Comparison of ENCODE assay signal across 7 cellular contexts in the genomic region with DNA sequence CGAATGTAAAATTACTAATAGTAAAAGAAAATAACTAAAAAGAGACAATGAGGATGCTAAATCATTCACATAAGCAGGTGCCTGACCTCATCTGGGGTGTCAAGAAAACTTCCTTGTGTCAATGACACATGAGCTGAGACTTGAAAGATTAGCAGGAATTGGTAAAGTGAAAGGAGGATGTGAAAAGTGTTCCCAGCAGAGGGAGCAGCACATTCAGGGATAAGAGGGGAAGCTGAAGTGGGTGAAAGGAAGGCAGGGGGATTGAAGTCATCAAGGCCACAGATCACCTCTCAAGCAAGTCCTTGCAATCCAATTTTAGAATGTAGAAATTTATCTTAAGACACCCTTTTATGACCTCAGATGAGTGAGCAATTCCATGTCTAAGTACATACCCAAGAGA.
A peak's percentile ranks its signal among the peaks of the same experiment; 100 is the strongest.
DNase-seq lines count a peak whose midpoint lies in the region; ATAC-seq and TF ChIP-seq lines count a peak whose summit lies in the region.

No MANE protein-coding gene starts in this region.

- H3K79me2 ChIP-seq in GM23248 (ENCODE audit: insufficient read depth), result no peaks in the 10 kb centered on the region

- no peaks in the 10 kb centered on the region for H3K36me3 Mint-ChIP-seq in neural crest cell (ENCODE audit: low read depth)

- H3K4me3 ChIP-seq in GM23248, result no peak overlapping the region

- H3K27ac ChIP-seq in GM23248, result no peak overlapping the region

- H3K4me3 Mint-ChIP-seq in neural crest cell, result no peak overlapping the region

- in situ Hi-C loops in GM23248 (cut with MboI), result loop anchor here (10.0 kb wide), 1 partner anchor 148 kb away; no protein-coding TSS in a partner anchor

- H3K4me2 ChIP-seq in GM23248 (ENCODE audit: unreplicated experiment), result no peak overlapping the region

- no peaks in the 10 kb centered on the region for H3K9me3 ChIP-seq in GM23248 (ENCODE audit: low read depth)

- DNase-seq in GM23248 (peak; percentile 72), NCI-H460 (ENCODE audit: extremely low read depth, low read depth) (peak; percentile 40), ecto neural progenitor cell (ENCODE audit: low spot score) (peak; percentile 50), neural crest cell (ENCODE audit: low read depth, low spot score) (peak; percentile 24)
- no peak for DNase-seq in stimulated activated CD4-positive, alpha-beta T cell treated with anti-CD3 and anti-CD28 coated beads, Interleukin-4, amount 100 ng/mL, for 4 hours

- H3K27me3 ChIP-seq in GM23248 (replicated peaks; ENCODE audit: insufficient read depth), result no peaks in the 10 kb centered on the region

- no peaks in the 10 kb centered on the region for H3K9me2 ChIP-seq in GM23248 (ENCODE audit: insufficient read depth)

- no peak overlapping the region for H3K9ac ChIP-seq in GM23248

- TF ChIP-seq CTCF in neural crest cell (conservative IDR thresholded peaks at IDR 0.05), result peak; percentile 65

- H3K4me1 ChIP-seq in GM23248 (ENCODE audit: insufficient read depth), result peaks cover 39% of the 10 kb centered on the region

- H3K27ac Mint-ChIP-seq in neural crest cell (ENCODE audit: unreplicated experiment), result no peak overlapping the region

- peaks cover 35% of the 10 kb centered on the region for H3F3A ChIP-seq in GM23248 (ENCODE audit: insufficient read depth)

- no peaks in the 10 kb centered on the region for H3K9me3 Mint-ChIP-seq in neural crest cell

- peaks cover 3% of the 10 kb centered on the region for H3K27me3 Mint-ChIP-seq in neural crest cell (ENCODE audit: low read depth)

- no peak overlapping the region for H2AFZ ChIP-seq in GM23248

- H4K20me1 ChIP-seq in GM23248 (ENCODE audit: insufficient read depth), result no peaks in the 10 kb centered on the region

- 95 to 96% methylated on average over 1 of the region's 1 CpG for WGBS in GM23248 (ENCODE audit: low coverage in 1 of 2, low lambda C conversion rate in 2 of 2, missing lambda C conversion rate in 2 of 2), 2 experiments

- ATAC-seq in HG02870 (IDR thresholded peaks at IDR 0.05; ENCODE audit: unreplicated experiment) (no peak), HG02981 (IDR thresholded peaks at IDR 0.05; ENCODE audit: unreplicated experiment) (no peak)

- no peaks in the 10 kb centered on the region for H3K36me3 ChIP-seq in GM23248 (ENCODE audit: low read depth)

- no peaks in the 10 kb centered on the region for H3K4me1 Mint-ChIP-seq in neural crest cell

Comparison
In these comparisons a context has a peak if more than half of its experiments do, and no peak if none do; other contexts are left out.
1. DNase-seq: peak in GM23248 (single experiment), NCI-H460 (single experiment), ecto neural progenitor cell (single experiment) and neural crest cell (single experiment); none in stimulated activated CD4-positive, alpha-beta T cell treated with anti-CD3 and anti-CD28 coated beads, Interleukin-4, amount 100 ng/mL, for 4 hours (0 of 2).